In the genomic region with DNA sequence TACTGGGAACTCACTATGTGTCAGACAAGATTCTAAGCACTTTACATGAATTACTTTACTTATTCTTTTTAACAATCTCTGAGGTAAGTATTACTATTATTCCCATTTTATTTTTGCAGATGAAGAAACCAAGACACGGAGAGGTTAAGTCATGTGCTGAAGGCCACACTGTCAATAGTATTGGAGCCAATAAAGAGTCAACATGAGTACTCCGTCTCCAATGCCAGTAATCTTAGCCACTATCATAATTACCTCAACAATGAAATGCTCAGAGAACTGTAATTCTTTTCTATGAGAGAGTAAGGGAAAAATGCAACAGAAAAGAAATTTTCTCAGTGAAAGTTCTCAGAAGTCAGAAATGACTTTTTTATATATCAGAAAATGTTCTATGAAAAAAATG, we compare ENCODE assay signal across 25 cellular contexts. TPM values are rescaled to one million over a fixed set of nuclear protein-coding genes. Genes with fewer than 3 reads are reported as not detected.
DNase-seq lines count a peak whose midpoint lies in the region; ATAC-seq, FAIRE-seq and TF ChIP-seq lines count a peak whose summit lies in the region.
"Had no signal": no experiment of that assay in that cellular context is flagged by ENCODE, and none has a peak within 500 bp of the region (broad histone marks: within the 10 kb centered on the region; RNA-seq: fewer than 3 reads in every experiment).

No MANE protein-coding gene starts in this region.

- H3K27me3 ChIP-seq in BLaER1 (no peaks in the 10 kb centered on the region), pancreas (no peaks in the 10 kb centered on the region)
- H3K27me3 ChIP-seq: BE2C had no signal

- H3K27ac ChIP-seq in BLaER1 (no peak overlapping the region), SK-N-MC (peak overlapping the region; percentile 19; the same call in 1 of the 2 replicates), pancreas (peak overlapping the region in 1 of 4 donors; percentile 16)
- H3K27ac ChIP-seq: 22Rv1, A549 had no signal

- no peaks in the 10 kb centered on the region for H3K36me3 ChIP-seq in BLaER1
- H3K36me3 ChIP-seq in SK-N-MC (ENCODE audit: insufficient read depth, low read length), result peaks cover 22% of the 10 kb centered on the region
- H3K36me3 ChIP-seq in pancreas, result no peaks in the 10 kb centered on the region
- H3K36me3 ChIP-seq: BE2C had no signal

- intact Hi-C loops in pancreas (cut with DNase I), result no loop called here

- ATAC-seq in pancreas, result peak; percentile 29 to 81 (median 40)
- no peak for ATAC-seq in GM21447 (IDR thresholded peaks at IDR 0.05; ENCODE audit: unreplicated experiment)
- ATAC-seq: A549, GM12878 had no signal

- H4K20me1 ChIP-seq in BLaER1, result no peaks in the 10 kb centered on the region

- H3K4me2 ChIP-seq in BLaER1, result peak overlapping the region; percentile 60
- H3K4me2 ChIP-seq: A549 had no signal

- H3K4me1 ChIP-seq in BLaER1 (peaks cover 14% of the 10 kb centered on the region), pancreas (peaks cover 10 to 32% (median 25%) of the 10 kb centered on the region in 3 donors)
- H3K4me1 ChIP-seq: BE2C had no signal

- DNase-seq in SK-N-MC (ENCODE audit: low read depth, low spot score) (no peak), pancreas (no peak), cerebellar cortex (ENCODE audit: low spot score) (no peak)
- DNase-seq: BE2C; C1 segment of cervical spinal cord; CD4-positive, alpha-beta memory T cell; CD4-positive, CD25-positive, alpha-beta regulatory T cell; CD8-positive, alpha-beta memory T cell; COR-L47; DMS 273 treated with DMSO at 0.1 percent for 48 hours; DMS153; DMS53; DMS79; DND-41; EL; GDM1 had no signal

- H3K9ac ChIP-seq in BLaER1 (no peak overlapping the region), SK-N-MC (ENCODE audit: insufficient read length) (no peak overlapping the region)

- TF ChIP-seq CTCF in pancreas (IDR thresholded peaks at IDR 0.05), result no peak

- 30 to 42% methylated on average over 2 of the region's 2 CpGs for WGBS in pancreas, 2 donors

- no peak overlapping the region for H3K4me3 ChIP-seq in BLaER1
- no peak overlapping the region for H3K4me3 ChIP-seq in SK-N-MC
- H3K4me3 ChIP-seq in pancreas, result no peak overlapping the region
- H3K4me3 ChIP-seq: A549, GM12878 had no signal

- H3K9me3 ChIP-seq in BLaER1, result no peaks in the 10 kb centered on the region
- H3K9me3 ChIP-seq in SK-N-MC (ENCODE audit: low read depth, low read length), result no peaks in the 10 kb centered on the region
- no peaks in the 10 kb centered on the region for H3K9me3 ChIP-seq in pancreas
- H3K9me3 ChIP-seq: A549, BE2C had no signal

- FAIRE-seq in pancreas (lab: Jason Lieb, UNC), result no peak
- FAIRE-seq: A549, GM12878, GM12892, GM18507, GM19239 had no signal

RNA-seq across cellular contexts. Expression of a gene that starts 12.7 kb away (rescaled TPM):
- 10 to 100 TPM; 17.8 to 67.2 (median 28.0) TPM for total RNA-seq in pancreas
- 10 to 100 TPM; 12.8 to 17.1 TPM for polyA plus RNA-seq in pancreas
- total RNA-seq: CD4-positive, alpha-beta memory T cell; CD8-positive, alpha-beta memory T cell; G401 had no signal
- polyA plus RNA-seq: CD4-positive, alpha-beta memory T cell; CD4-positive, CD25-positive, alpha-beta regulatory T cell; CD8-positive, alpha-beta memory T cell had no signal
